ENCODE assay signal across 8 cellular contexts in the genomic region with DNA sequence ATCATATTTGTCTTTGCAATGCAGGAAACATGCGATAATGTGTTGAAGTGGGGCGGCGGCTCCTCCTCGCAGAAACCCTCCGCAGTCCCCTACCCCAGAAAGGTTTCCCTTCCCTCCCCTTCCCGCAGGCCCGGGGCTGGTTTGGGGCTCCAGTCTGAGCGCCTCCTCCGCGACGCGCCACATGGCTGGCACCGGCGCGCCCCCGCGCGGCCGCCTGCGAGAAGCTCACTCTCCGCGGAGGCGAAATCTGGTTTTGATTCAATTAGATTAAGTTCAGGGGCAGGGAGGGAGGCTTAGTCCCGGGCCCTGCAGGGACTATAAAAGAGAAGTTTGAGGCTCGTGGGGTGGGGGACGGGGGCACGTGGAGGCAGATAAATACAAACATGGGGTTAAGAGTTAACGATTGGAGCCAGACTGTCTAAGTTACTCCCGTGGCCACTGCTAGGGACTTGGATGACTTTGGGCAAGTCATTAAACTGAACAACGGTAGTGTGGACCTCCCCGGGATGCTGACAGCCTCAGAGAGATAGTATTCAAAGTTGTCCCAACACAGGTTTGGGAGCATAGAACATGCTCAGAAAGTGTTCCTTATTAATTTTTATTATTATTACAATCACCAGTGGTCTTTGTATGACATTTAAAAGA.
DNase-seq lines count a peak whose midpoint lies in the region; ATAC-seq and TF ChIP-seq lines count a peak whose summit lies in the region.

No MANE protein-coding gene starts in this region.

- peak overlapping the region; percentile 24 for H3K9ac ChIP-seq in SK-N-MC (ENCODE audit: insufficient read length)

- no peaks in the 10 kb centered on the region for H3K27me3 ChIP-seq in HL-60 (ENCODE audit: insufficient read depth, poor library complexity, severe bottlenecking)
- peaks cover 80% of the 10 kb centered on the region for H3K27me3 ChIP-seq in left ventricle myocardium inferior (ENCODE audit: low read depth)

- no peaks in the 10 kb centered on the region for H3K9me3 ChIP-seq in SK-N-MC (ENCODE audit: low read depth, low read length)
- H3K9me3 ChIP-seq in left ventricle myocardium inferior (replicated peaks): no peaks in the 10 kb centered on the region

- H3K4me1 ChIP-seq in left ventricle myocardium inferior: peaks cover 7% of the 10 kb centered on the region

- H3K36me3 Mint-ChIP-seq in activated naive CD8-positive, alpha-beta T cell treated with anti-CD3 and anti-CD28 coated beads, Interleukin-2, amount 50 U/mL, for 24 hours (ENCODE audit: low read depth): no peaks in the 10 kb centered on the region

- ATAC-seq in activated naive CD8-positive, alpha-beta T cell treated with anti-CD3 and anti-CD28 coated beads, Interleukin-2, amount 50 U/mL, for 24 hours: peak; percentile 71
- ATAC-seq in HG03460 (IDR thresholded peaks at IDR 0.05; ENCODE audit: unreplicated experiment): no peak

- no peak overlapping the region for H3K27ac ChIP-seq in HL-60 (replicated peaks)
- peak overlapping the region; percentile 98 for H3K27ac ChIP-seq in SK-N-MC
- no peak overlapping the region for H3K27ac ChIP-seq in left ventricle myocardium inferior (replicated peaks)

- no peaks in the 10 kb centered on the region for H3K9me3 Mint-ChIP-seq in activated naive CD8-positive, alpha-beta T cell treated with anti-CD3 and anti-CD28 coated beads, Interleukin-2, amount 50 U/mL, for 24 hours

- peaks cover 43% of the 10 kb centered on the region for H3K27me3 Mint-ChIP-seq in activated naive CD8-positive, alpha-beta T cell treated with anti-CD3 and anti-CD28 coated beads, Interleukin-2, amount 50 U/mL, for 24 hours

- no peak overlapping the region for H3K4me3 ChIP-seq in HL-60 (replicated peaks; ENCODE audit: insufficient read depth, low read length)
- peak overlapping the region; percentile 66 for H3K4me3 ChIP-seq in SK-N-MC
- H3K4me3 ChIP-seq in left ventricle myocardium inferior: no peak overlapping the region

- peak; percentile 66 for DNase-seq in AG08395 (ENCODE audit: low spot score)
- peak; percentile 82 for DNase-seq in GM13976 (ENCODE audit: low spot score)
- DNase-seq in HL-60 (ENCODE audit: low read depth in 1 of 2, low spot score in 1 of 2): peak; percentile 1 to 41
- no peak for DNase-seq in SK-N-MC (ENCODE audit: low read depth, low spot score)
- peak; percentile 61 for DNase-seq in activated naive CD8-positive, alpha-beta T cell treated with anti-CD3 and anti-CD28 coated beads, Interleukin-2, amount 50 U/mL, for 24 hours
- peak; percentile 47 for DNase-seq in left ventricle myocardium inferior
- DNase-seq in putamen (ENCODE audit: low spot score): peak; percentile 52

- no peaks in the 10 kb centered on the region for H3K4me1 Mint-ChIP-seq in activated naive CD8-positive, alpha-beta T cell treated with anti-CD3 and anti-CD28 coated beads, Interleukin-2, amount 50 U/mL, for 24 hours

- in situ Hi-C loops in GM13976 (cut with MboI; ENCODE audit: low sequenced_read_pairs, unreplicated experiment): loop anchor here (25.0 kb wide), 1 partner anchor 382 kb away; no protein-coding TSS in a partner anchor

- TF ChIP-seq CTCF in GM13976 (IDR thresholded peaks at IDR 0.05; ENCODE audit: borderline replicate concordance, control extremely low read depth, extremely low read depth, insufficient read depth, missing control alignments) (peak; percentile 94), HL-60 (IDR thresholded peaks at IDR 0.05; ENCODE audit: insufficient read depth, low read length) (peak; percentile 83), left ventricle myocardium inferior (IDR thresholded peaks at IDR 0.05; ENCODE audit: borderline replicate concordance) (peak; percentile 79)

- no peak overlapping the region for H3K4me3 Mint-ChIP-seq in activated naive CD8-positive, alpha-beta T cell treated with anti-CD3 and anti-CD28 coated beads, Interleukin-2, amount 50 U/mL, for 24 hours

- no peaks in the 10 kb centered on the region for H3K36me3 ChIP-seq in SK-N-MC (ENCODE audit: insufficient read depth, low read length)
- no peaks in the 10 kb centered on the region for H3K36me3 ChIP-seq in left ventricle myocardium inferior

- intact Hi-C loops in left ventricle myocardium inferior (cut with micrococcal nuclease): loop anchor here (10.0 kb wide), 1 partner anchor 379 kb away; no protein-coding TSS in a partner anchor

- no peak overlapping the region for H3K27ac Mint-ChIP-seq in activated naive CD8-positive, alpha-beta T cell treated with anti-CD3 and anti-CD28 coated beads, Interleukin-2, amount 50 U/mL, for 24 hours
